In genomic region chr9:136327313-136327971, GRCh38 we compare ENCODE assay signal across 1 cellular context.
TF ChIP-seq lines count a peak whose summit lies in the region.

Gene GPSM1, plus strand, starts transcription at chr9:136327539. Its CDS starts 157 bp downstream, at chr9:136327696.

TF ChIP-seq in HepG2, 621 proteins besides CTCF, POLR2A, EP300 and RAD21 (continued from another document):
- TF ChIP-seq ZNF687 (CRISPR knock-in tag; IDR thresholded peaks at IDR 0.05) (no peak), ZNF609 (CRISPR knock-in tag; IDR thresholded peaks at IDR 0.05; ENCODE audit: borderline replicate concordance) (no peak), ZNF264 (CRISPR knock-in tag; IDR thresholded peaks at IDR 0.05) (no peak), PATZ1 (CRISPR knock-in tag; IDR thresholded peaks at IDR 0.05) (0 out of 2 replicates have a peak, but pooled peaks have one; percentile 12), ZNF180 (CRISPR knock-in tag; IDR thresholded peaks at IDR 0.05; ENCODE audit: borderline replicate concordance, low read depth) (no peak), ZNF263 (CRISPR knock-in tag; IDR thresholded peaks at IDR 0.05) (0 out of 2 replicates have a peak, but pooled peaks have one; percentile 40), MAX (IDR thresholded peaks at IDR 0.05) (no peak), ZBTB3 (CRISPR knock-in tag; IDR thresholded peaks at IDR 0.05; ENCODE audit: borderline replicate concordance, low read depth) (no peak), ZNF792 (CRISPR knock-in tag; IDR thresholded peaks at IDR 0.05) (no peak), YY1 (IDR thresholded peaks at IDR 0.05; ENCODE audit: insufficient read depth, insufficient replicate concordance, low read depth, low read length) (no peak), NCOA1 (CRISPR knock-in tag; IDR thresholded peaks at IDR 0.05) (no peak), MAZ (IDR thresholded peaks at IDR 0.05; ENCODE audit: borderline replicate concordance, low read depth, low read length) (no peak), MAZ (CRISPR knock-in tag; IDR thresholded peaks at IDR 0.05; ENCODE audit: low read depth) (no peak)
